In the genomic region with DNA sequence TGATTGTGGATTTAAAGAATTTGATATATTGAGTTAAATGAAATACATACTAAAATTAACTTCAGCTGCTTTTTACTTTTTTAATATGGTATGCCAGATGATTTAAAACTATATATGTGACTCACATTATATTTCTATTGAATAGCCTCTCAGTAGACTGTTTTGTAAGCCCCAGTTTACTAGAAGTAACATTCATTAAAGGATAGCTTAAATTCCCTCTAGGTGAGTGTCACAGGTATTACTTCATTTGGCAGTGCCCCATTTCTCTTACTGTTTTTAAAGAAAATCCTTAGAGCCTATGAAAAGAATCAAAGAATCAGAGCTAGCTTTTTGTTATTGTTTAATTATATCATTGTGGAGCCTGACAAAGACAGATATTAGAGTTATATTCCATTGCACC, we compare ENCODE assay signal across 19 cellular contexts. TPM values are rescaled to one million over a fixed set of nuclear protein-coding genes. Genes with fewer than 3 reads are reported as not detected.
A peak's percentile ranks its signal among the peaks of the same experiment; 100 is the strongest.
DNase-seq lines count a peak whose midpoint lies in the region; TF ChIP-seq lines count a peak whose summit lies in the region.
"Had no signal": no experiment of that assay in that cellular context is flagged by ENCODE, and none has a peak within 500 bp of the region (broad histone marks: within the 10 kb centered on the region; RNA-seq: fewer than 3 reads in every experiment).

No MANE protein-coding gene starts in this region.

- peaks cover 77% of the 10 kb centered on the region for H3K79me2 ChIP-seq in mammary epithelial cell (ENCODE audit: insufficient read depth, low read length)

- no peak for TF ChIP-seq CTCF in mammary epithelial cell (conservative IDR thresholded peaks at IDR 0.05 in 1 of 2, IDR thresholded peaks at IDR 0.05 in 1 of 2; ENCODE audit: extremely low read depth in 1 of 2, insufficient read depth in 1 of 2, low read depth in 1 of 2, low read length in 2 of 2)

- CTCF ChIA-PET in mammary epithelial cell (lab: Charles Lee; ENCODE audit: low non-redundant PET), result no interaction called here

- H3K79me1 ChIP-seq in neuronal stem cell (ENCODE audit: low read depth, low read length) (no peaks in the 10 kb centered on the region), mesenchymal stem cell (replicated peaks; ENCODE audit: low read length, poor library complexity, severe bottlenecking) (peaks cover 13% of the 10 kb centered on the region)

- H3K4me2 ChIP-seq in mammary epithelial cell (ENCODE audit: insufficient read depth, low read depth, low read length), result no peak overlapping the region
- no peak overlapping the region for H3K4me2 ChIP-seq in neuronal stem cell (ENCODE audit: insufficient read depth, low read length, poor library complexity, severe bottlenecking)
- no peak overlapping the region for H3K4me2 ChIP-seq in mesenchymal stem cell (ENCODE audit: low read length, poor library complexity, severe bottlenecking)

- H2BK5ac ChIP-seq in neuronal stem cell (ENCODE audit: low read length) (no peak overlapping the region), mesenchymal stem cell (ENCODE audit: low read depth, low read length, poor library complexity, severe bottlenecking) (no peak overlapping the region)

- H3K23ac ChIP-seq in neuronal stem cell (ENCODE audit: low read depth, low read length, poor library complexity), result no peak overlapping the region
- H3K23ac ChIP-seq in mesenchymal stem cell (ENCODE audit: low read length in 2 of 2), result no peak overlapping the region

- H3K4ac ChIP-seq in neuronal stem cell (ENCODE audit: low read length) (no peak overlapping the region), mesenchymal stem cell (ENCODE audit: low read depth in 1 of 2, low read length in 2 of 2) (no peak overlapping the region)

- H3K9ac ChIP-seq in mammary epithelial cell (ENCODE audit: insufficient read depth, low read length), result no peak overlapping the region
- no peak overlapping the region for H3K9ac ChIP-seq in neuronal stem cell (ENCODE audit: low read depth, low read length, poor library complexity)
- no peak overlapping the region for H3K9ac ChIP-seq in mesenchymal stem cell (ENCODE audit: low read length)

- H3K14ac ChIP-seq in neuronal stem cell (ENCODE audit: low read length), result no peak overlapping the region
- H3K14ac ChIP-seq in mesenchymal stem cell (ENCODE audit: low read length in 2 of 2), result no peak overlapping the region

- H3K4me3 ChIP-seq in mammary epithelial cell (replicated peaks in 1 of 3; ENCODE audit: insufficient read depth in 1 of 3, low read depth in 2 of 3, low read length in 3 of 3) (no peak overlapping the region), neuronal stem cell (ENCODE audit: low read length in 2 of 2) (no peak overlapping the region), mesenchymal stem cell (ENCODE audit: insufficient read depth in 1 of 2, low read depth in 1 of 2, low read length in 2 of 2) (no peak overlapping the region)
- H3K4me3 ChIP-seq: GM12878, HAP-1 had no signal

- no peaks in the 10 kb centered on the region for H3K4me1 ChIP-seq in mammary epithelial cell (ENCODE audit: insufficient read depth, low read length)
- peaks cover 0 to 1% of the 10 kb centered on the region in 2 donors for H3K4me1 ChIP-seq in neuronal stem cell (ENCODE audit: control insufficient read depth in 2 of 2, insufficient read depth in 1 of 2, low read depth in 1 of 2, low read length in 2 of 2)
- H3K4me1 ChIP-seq in mesenchymal stem cell (ENCODE audit: control insufficient read depth, insufficient read depth, low read depth, low read length), result no peaks in the 10 kb centered on the region
- H3K4me1 ChIP-seq: BE2C, HAP-1 had no signal

- H2BK15ac ChIP-seq in neuronal stem cell (ENCODE audit: low read length) (no peak overlapping the region), mesenchymal stem cell (ENCODE audit: low read depth, poor library complexity, severe bottlenecking) (no peak overlapping the region)

- no peak overlapping the region for H2AK5ac ChIP-seq in neuronal stem cell (ENCODE audit: low read depth, low read length)
- H2AK5ac ChIP-seq in mesenchymal stem cell (ENCODE audit: low read length, severe bottlenecking), result no peak overlapping the region

- H4K20me1 ChIP-seq in mammary epithelial cell (ENCODE audit: insufficient read depth, low read length), result no peaks in the 10 kb centered on the region

- H3K27me3 ChIP-seq in mammary epithelial cell (ENCODE audit: insufficient read depth, low read length) (no peaks in the 10 kb centered on the region), neuronal stem cell (ENCODE audit: control insufficient read depth in 3 of 3, insufficient read depth in 3 of 3, low read depth in 1 of 3, low read length in 3 of 3) (no peaks in the 10 kb centered on the region), mesenchymal stem cell (ENCODE audit: control insufficient read depth in 1 of 2, insufficient read depth in 1 of 2, low read length in 2 of 2) (no peaks in the 10 kb centered on the region)
- H3K27me3 ChIP-seq: BE2C had no signal

- H3K18ac ChIP-seq in neuronal stem cell (ENCODE audit: low read length) (no peak overlapping the region), mesenchymal stem cell (ENCODE audit: low read depth in 1 of 2, low read length in 2 of 2) (no peak overlapping the region)

- H3K9me3 ChIP-seq in mammary epithelial cell (replicated peaks; ENCODE audit: insufficient read depth, low read length) (no peaks in the 10 kb centered on the region), neuronal stem cell (replicated peaks in 1 of 2; ENCODE audit: control insufficient read depth in 2 of 2, insufficient read depth in 1 of 2, low read depth in 1 of 2, low read length in 2 of 2) (peaks cover 0 to 47% of the 10 kb centered on the region in 2 donors), mesenchymal stem cell (ENCODE audit: control insufficient read depth, low read length) (no peaks in the 10 kb centered on the region)
- H3K9me3 ChIP-seq: BE2C, HAP-1 had no signal

- dilution Hi-C loops in mammary epithelial cell (cut with HindIII; ENCODE audit: low sequenced_read_pairs), result no loop called here

- H4K91ac ChIP-seq in neuronal stem cell (ENCODE audit: low read depth, low read length, poor library complexity) (no peak overlapping the region), mesenchymal stem cell (ENCODE audit: low read length) (no peak overlapping the region)

- intact Hi-C loops in mammary epithelial cell (cut with micrococcal nuclease), result loop anchor here (5.0 kb wide), 1 partner anchor 50 kb away; a partner anchor contains a TSS

- in situ Hi-C loops in mammary epithelial cell (cut with MboI; ENCODE audit: low sequenced_read_pairs in 2 of 2), result no loop called here

- no peak overlapping the region for H3K27ac ChIP-seq in mammary epithelial cell (ENCODE audit: insufficient read depth, low read depth, low read length)
- H3K27ac ChIP-seq in epithelial cell of prostate, result no peak overlapping the region
- H3K27ac ChIP-seq in neuronal stem cell (replicated peaks; ENCODE audit: low read length), result no peak overlapping the region
- H3K27ac ChIP-seq in mesenchymal stem cell (ENCODE audit: low read length, poor library complexity, severe bottlenecking), result no peak overlapping the region

- H4K8ac ChIP-seq in neuronal stem cell (ENCODE audit: low read depth, low read length) (no peak overlapping the region), mesenchymal stem cell (ENCODE audit: low read length) (no peak overlapping the region)

- H2AFZ ChIP-seq in mammary epithelial cell (ENCODE audit: low read depth, low read length) (no peak overlapping the region), neuronal stem cell (ENCODE audit: low read length) (no peak overlapping the region), mesenchymal stem cell (ENCODE audit: low read depth, low read length) (no peak overlapping the region)

- no peak overlapping the region for H2BK120ac ChIP-seq in neuronal stem cell (ENCODE audit: low read depth, low read length)
- H2BK120ac ChIP-seq in mesenchymal stem cell (ENCODE audit: low read depth, low read length), result no peak overlapping the region

- no peak overlapping the region for H2BK12ac ChIP-seq in neuronal stem cell (ENCODE audit: low read length)
- H2BK12ac ChIP-seq in mesenchymal stem cell (ENCODE audit: low read length in 2 of 2), result no peak overlapping the region

- DNase-seq in mammary epithelial cell (peak; percentile 50), epithelial cell of prostate (ENCODE audit: low read depth, low spot score) (peak; percentile 6), iris pigment epithelial cell (ENCODE audit: low read depth) (peak; percentile 31), neuronal stem cell (ENCODE audit: low spot score) (no peak), amniotic stem cell (lab: John Stamatoyannopoulos, UW) (no peak), mesenchymal stem cell (no peak)
- DNase-seq: ACHN; BE2C; C1 segment of cervical spinal cord; CD4-positive, CD25-positive, alpha-beta regulatory T cell; CD8-positive, alpha-beta memory T cell; COR-L47; DMS 273 treated with DMSO at 0.1 percent for 48 hours; DMS53; DND-41; EL; IMR-90 had no signal

- BruUV-seq in mammary epithelial cell (replicated peaks; lab: Mats Ljungman, UMichigan), result no TSS peak

- H3K36me3 ChIP-seq in mammary epithelial cell (ENCODE audit: insufficient read depth, low read length) (peaks cover 8% of the 10 kb centered on the region), neuronal stem cell (replicated peaks in 1 of 2; ENCODE audit: control insufficient read depth in 2 of 2, insufficient read depth in 2 of 2, low read length in 2 of 2) (peaks cover 2 to 96% of the 10 kb centered on the region in 2 donors), mesenchymal stem cell (ENCODE audit: control insufficient read depth in 1 of 2, insufficient read depth in 2 of 2, low read depth in 1 of 2, low read length in 2 of 2) (peaks cover 4 to 14% of the 10 kb centered on the region in 2 experiments)
- H3K36me3 ChIP-seq: HAP-1 had no signal

RNA-seq across cellular contexts. Expression of a gene that starts 48.6 kb away (rescaled TPM):
- 10 to 100 TPM; 16.0 to 26.9 TPM for total RNA-seq in mammary epithelial cell
- polyA plus RNA-seq in mammary epithelial cell, result 14.0 TPM
- 22.2 TPM for polyA minus RNA-seq in mammary epithelial cell
- 5.4 TPM for polyA plus RNA-seq in neuronal stem cell (2013, experiment 1 of 2)
- 5.8 TPM for polyA plus RNA-seq in neuronal stem cell (2013, experiment 2 of 2)
- polyA plus RNA-seq in mesenchymal stem cell (2013, experiment 1 of 2), result 5.6 TPM
- polyA plus RNA-seq in mesenchymal stem cell (2013, experiment 2 of 2), result 5.1 TPM
- polyA plus RNA-seq: CD8-positive, alpha-beta memory T cell had no signal

Comparison
In these comparisons a context has a peak if more than half of its experiments do, and no peak if none do; other contexts are left out.
1. DNase-seq: peak in mammary epithelial cell (single experiment), epithelial cell of prostate (single experiment) and iris pigment epithelial cell (single experiment); none in neuronal stem cell (single experiment), amniotic stem cell (single experiment) and mesenchymal stem cell (single experiment).